ENCODE assay signal across 8 cellular contexts in genomic region chrX:131812847-131813825, GRCh38.
DNase-seq lines count a peak whose midpoint lies in the region; ATAC-seq lines count a peak whose summit lies in the region.

No MANE protein-coding gene starts in this region.

- H2AFZ ChIP-seq in neuron (ENCODE audit: low read depth, low read length): peak overlapping the region; percentile 51

- ATAC-seq in GM19395 (IDR thresholded peaks at IDR 0.05; ENCODE audit: unreplicated experiment): peak; percentile 91
- ATAC-seq in HG03469 (IDR thresholded peaks at IDR 0.05; ENCODE audit: unreplicated experiment): peak; percentile 87

- H3K4me1 Mint-ChIP-seq in dendritic cell treated with granulocyte-macrophage colony-stimulating factor and Interleukin-4, amounts not matched to agents 40 ng/mL and 50 ng/mL, for 4 days (ENCODE audit: low read depth): peaks cover 9% of the 10 kb centered on the region

- peak overlapping the region; percentile 53 to 71 (median 60) for H3K4me3 ChIP-seq in BLaER1 treated with 17β-estradiol and CSF1 and Interleukin-3, amounts not matched to agents 10 nM and 100 nM
- H3K4me3 ChIP-seq in neuron (ENCODE audit: low read length): peak overlapping the region; percentile 49

- H3K27ac ChIP-seq in BLaER1 treated with 17β-estradiol and CSF1 and Interleukin-3, amounts not matched to agents 10 nM and 100 nM: peak overlapping the region; percentile 39 to 79 (median 64); a peak in 20 of 22 replicates
- H3K27ac ChIP-seq in temporal lobe (ENCODE audit: low read depth, low read length): peak overlapping the region; percentile 92

- peak overlapping the region; percentile 22 to 69 (median 44); a peak in 21 of 22 replicates for H3K4me2 ChIP-seq in BLaER1 treated with 17β-estradiol and CSF1 and Interleukin-3, amounts not matched to agents 10 nM and 100 nM

- H3K4me3 Mint-ChIP-seq in dendritic cell treated with granulocyte-macrophage colony-stimulating factor and Interleukin-4, amounts not matched to agents 40 ng/mL and 50 ng/mL, for 4 days: peak overlapping the region; percentile 70

- H3K9me3 Mint-ChIP-seq in dendritic cell treated with granulocyte-macrophage colony-stimulating factor and Interleukin-4, amounts not matched to agents 40 ng/mL and 50 ng/mL, for 4 days: no peaks in the 10 kb centered on the region

- H3K27me3 ChIP-seq in BLaER1 treated with 17β-estradiol and CSF1 and Interleukin-3, amounts not matched to agents 10 nM and 100 nM: peaks cover 0 to 16% (median 9%) of the 10 kb centered on the region in 11 experiments; a peak in 9 of 22 replicates
- peaks cover 4% of the 10 kb centered on the region for H3K27me3 ChIP-seq in neuron (ENCODE audit: insufficient read depth, low read length)

- H3K9ac ChIP-seq in BLaER1 treated with 17β-estradiol and CSF1 and Interleukin-3, amounts not matched to agents 10 nM and 100 nM: peak overlapping the region; percentile 35 to 73 (median 64); a peak in 20 of 22 replicates

- H4K20me1 ChIP-seq in BLaER1 treated with 17β-estradiol and CSF1 and Interleukin-3, amounts not matched to agents 10 nM and 100 nM: peaks cover 0 to 8% (median 0%) of the 10 kb centered on the region in 11 experiments; a peak in 6 of 22 replicates

- peak; percentile 67 to 91 for DNase-seq in activated CD4-positive, alpha-beta T cell treated with anti-CD3 and anti-CD28 coated beads for 4 hours
- DNase-seq in SHP77 (lab: John Stamatoyannopoulos, UW): no peak

- H3K27me3 Mint-ChIP-seq in dendritic cell treated with granulocyte-macrophage colony-stimulating factor and Interleukin-4, amounts not matched to agents 40 ng/mL and 50 ng/mL, for 4 days: no peaks in the 10 kb centered on the region

- peak overlapping the region; percentile 96 for H3K27ac Mint-ChIP-seq in dendritic cell treated with granulocyte-macrophage colony-stimulating factor and Interleukin-4, amounts not matched to agents 40 ng/mL and 50 ng/mL, for 4 days

- H3K9me3 ChIP-seq in BLaER1 treated with 17β-estradiol and CSF1 and Interleukin-3, amounts not matched to agents 10 nM and 100 nM (replicated peaks in 1 of 11): peaks cover 0 to 28% (median 8%) of the 10 kb centered on the region in 11 experiments; a peak in 10 of 22 replicates
- no peaks in the 10 kb centered on the region for H3K9me3 ChIP-seq in neuron (ENCODE audit: low read length)

- peaks cover 0 to 62% (median 28%) of the 10 kb centered on the region in 11 experiments; a peak in 16 of 22 replicates for H3K36me3 ChIP-seq in BLaER1 treated with 17β-estradiol and CSF1 and Interleukin-3, amounts not matched to agents 10 nM and 100 nM
- H3K36me3 ChIP-seq in neuron (ENCODE audit: insufficient read depth, low read length): peaks cover under 1% of the 10 kb centered on the region

- no peaks in the 10 kb centered on the region for H3K36me3 Mint-ChIP-seq in dendritic cell treated with granulocyte-macrophage colony-stimulating factor and Interleukin-4, amounts not matched to agents 40 ng/mL and 50 ng/mL, for 4 days (ENCODE audit: low read depth)

- peaks cover 0 to 19% (median 5%) of the 10 kb centered on the region in 10 experiments; a peak in 12 of 20 replicates for H3K4me1 ChIP-seq in BLaER1 treated with 17β-estradiol and CSF1 and Interleukin-3, amounts not matched to agents 10 nM and 100 nM
- peaks cover 3% of the 10 kb centered on the region for H3K4me1 ChIP-seq in neuron (ENCODE audit: insufficient read depth, low read length)

- intact Hi-C loops in dendritic cell treated with granulocyte-macrophage colony-stimulating factor and Interleukin-4, amounts not matched to agents 40 ng/mL and 50 ng/mL, for 4 days (cut with micrococcal nuclease): loop anchor here (10.0 kb wide), 1 partner anchor 672 kb away; the partner anchor contains the start of gene MBNL3

Comparison
In these comparisons a context has a peak if more than half of its experiments do, and no peak if none do; other contexts are left out.
1. DNase-seq: peak in activated CD4-positive, alpha-beta T cell treated with anti-CD3 and anti-CD28 coated beads for 4 hours (2 of 2); none in SHP77 (0 of 2).